In the genomic region with DNA sequence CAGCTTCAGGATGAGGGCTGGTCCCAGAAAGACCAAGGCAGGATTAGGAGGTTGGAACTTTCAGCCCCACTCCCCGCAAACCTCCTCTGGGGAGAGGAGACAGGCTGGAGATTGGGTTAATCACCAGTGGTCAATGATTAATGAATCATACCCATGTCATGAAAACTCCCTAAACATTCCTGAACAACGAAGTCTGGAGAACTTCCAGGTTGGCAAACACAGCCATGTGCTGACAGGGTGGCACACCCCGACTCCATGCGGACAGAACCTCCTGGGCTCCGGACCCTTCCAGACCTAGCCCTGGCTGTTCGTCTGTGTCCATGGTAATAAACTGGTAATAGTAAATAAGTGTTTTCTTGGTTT, we compare ENCODE assay signal across 12 cellular contexts.
DNase-seq lines count a peak whose midpoint lies in the region; ATAC-seq, FAIRE-seq and TF ChIP-seq lines count a peak whose summit lies in the region.
"Had no signal": no experiment of that assay in that cellular context is flagged by ENCODE, and none has a peak within 500 bp of the region (broad histone marks: within the 10 kb centered on the region; RNA-seq: fewer than 3 reads in every experiment).

No MANE protein-coding gene starts in this region.

- dilution Hi-C loops in keratinocyte (cut with MboI; ENCODE audit: extremely low pct_ligation_motif_present, low sequenced_read_pairs): no loop called here

- H3K79me2 ChIP-seq in keratinocyte (ENCODE audit: control insufficient read depth, insufficient read depth, low read length): no peaks in the 10 kb centered on the region

- H3K27ac ChIP-seq in keratinocyte (ENCODE audit: control insufficient read depth, insufficient read depth, low read length): peak overlapping the region; percentile 30
- H3K27ac ChIP-seq in small intestine (ENCODE audit: low read depth in 1 of 2, low read length in 1 of 2): peak overlapping the region; percentile 86 to 91
- no peak overlapping the region for H3K27ac ChIP-seq in esophagus muscularis mucosa (replicated peaks in 1 of 4)

- no peak overlapping the region for H2AFZ ChIP-seq in keratinocyte (ENCODE audit: control insufficient read depth, low read length)

- H3K9me1 ChIP-seq in keratinocyte (ENCODE audit: control insufficient read depth, extremely low read depth, insufficient read depth, low read length): no peaks in the 10 kb centered on the region

- peak overlapping the region; percentile 15 for H3K4me2 ChIP-seq in keratinocyte (ENCODE audit: control insufficient read depth, extremely low read depth, insufficient read depth, low read depth, low read length)

- no peak overlapping the region for H3K4me3 ChIP-seq in keratinocyte (ENCODE audit: control insufficient read depth in 2 of 3, extremely low read depth in 1 of 3, insufficient read depth in 2 of 3, low read depth in 1 of 3, low read length in 3 of 3)
- peak overlapping the region in 1 of 2 donors; percentile 29 for H3K4me3 ChIP-seq in small intestine (ENCODE audit: low read depth in 1 of 2, low read length in 2 of 2)
- no peak overlapping the region for H3K4me3 ChIP-seq in esophagus muscularis mucosa

- 11 to 53% (median 24%) methylated on average over 6 of the region's 6 CpGs for whole genome bisulfite sequencing in small intestine, 3 donors
- 65% methylated on average over 6 of the region's 6 CpGs for WGBS in esophagus muscularis mucosa

- peak overlapping the region; percentile 0 for H3K9ac ChIP-seq in keratinocyte (ENCODE audit: control insufficient read depth, extremely low read depth, insufficient read depth, low read length)

- no peak for TF ChIP-seq CTCF in keratinocyte (optimal IDR thresholded peaks at IDR 0.05 in 1 of 3, IDR thresholded peaks at IDR 0.05 in 1 of 3, conservative IDR thresholded peaks at IDR 0.05 in 1 of 3; ENCODE audit: extremely low read depth in 1 of 3, insufficient read depth in 2 of 3, low read length in 3 of 3)
- no peak for TF ChIP-seq CTCF in esophagus muscularis mucosa (IDR thresholded peaks at IDR 0.05)

- TF ChIP-seq POLR2A in GM18505 (IDR thresholded peaks at IDR 0.05; ENCODE audit: borderline replicate concordance, extremely low read depth, insufficient read depth, insufficient read length) (no peak), esophagus muscularis mucosa (IDR thresholded peaks at IDR 0.05; ENCODE audit: low read depth) (no peak)

- ATAC-seq in GM18520 (IDR thresholded peaks at IDR 0.05; ENCODE audit: unreplicated experiment) (no peak), GM18505 (IDR thresholded peaks at IDR 0.05; ENCODE audit: unreplicated experiment) (no peak)

- peak; percentile 83 for FAIRE-seq in keratinocyte (lab: Jason Lieb, UNC)
- FAIRE-seq in small intestine (lab: Jason Lieb, UNC): no peak

- H3K27me3 ChIP-seq in keratinocyte (ENCODE audit: control insufficient read depth, extremely low read depth, insufficient read depth, low read length) (no peaks in the 10 kb centered on the region), small intestine (ENCODE audit: control insufficient read depth in 2 of 2, insufficient read depth in 2 of 2, low read length in 2 of 2) (peaks cover 0 to 1% of the 10 kb centered on the region in 2 donors), esophagus muscularis mucosa (peaks cover 0 to 34% (median 13%) of the 10 kb centered on the region in 4 donors)

- no peaks in the 10 kb centered on the region for H3K9me3 ChIP-seq in keratinocyte (ENCODE audit: control insufficient read depth, low read depth, low read length)
- H3K9me3 ChIP-seq in small intestine (ENCODE audit: control insufficient read depth, low read depth): no peaks in the 10 kb centered on the region
- H3K9me3 ChIP-seq in esophagus muscularis mucosa: no peaks in the 10 kb centered on the region

- no peaks in the 10 kb centered on the region for H4K20me1 ChIP-seq in keratinocyte (ENCODE audit: control insufficient read depth, extremely low read depth, insufficient read depth, low read length)

- H3K36me3 ChIP-seq in keratinocyte (ENCODE audit: control insufficient read depth in 2 of 2, extremely low read depth in 1 of 2, insufficient read depth in 2 of 2, low read length in 2 of 2) (no peaks in the 10 kb centered on the region), small intestine (ENCODE audit: control insufficient read depth in 2 of 2, insufficient read depth in 2 of 2, low read length in 2 of 2) (no peaks in the 10 kb centered on the region), esophagus muscularis mucosa (no peaks in the 10 kb centered on the region)

- no peak for TF ChIP-seq EP300 in esophagus muscularis mucosa (IDR thresholded peaks at IDR 0.05)

- H3K4me1 ChIP-seq in keratinocyte (ENCODE audit: control insufficient read depth, extremely low read depth, insufficient read depth, low read length) (peaks cover 22% of the 10 kb centered on the region), small intestine (ENCODE audit: control insufficient read depth in 2 of 2, insufficient read depth in 1 of 2, low read depth in 1 of 2, low read length in 1 of 2) (peaks cover 0 to 1% of the 10 kb centered on the region in 2 donors), esophagus muscularis mucosa (peaks cover 2 to 17% (median 15%) of the 10 kb centered on the region in 4 donors)

- intact Hi-C loops in esophagus muscularis mucosa (cut with DNase I): no loop called here

- peak; percentile 68 for DNase-seq in HCEC 1CT
- peak; percentile 56 for DNase-seq in amniotic stem cell (lab: John Stamatoyannopoulos, UW)
- DNase-seq in keratinocyte (ENCODE audit: low read depth, low spot score): peak; percentile 50
- peak; percentile 97 for DNase-seq in small intestine
- no peak for DNase-seq in esophagus muscularis mucosa (ENCODE audit: extremely low spot score)
- DNase-seq in DMS114 treated with DMSO at 0.1 percent for 48 hours (lab: John Stamatoyannopoulos, UW; ENCODE audit: unreplicated experiment): no peak
- DNase-seq: cerebellar nuclear complex, GF-D8, NCI-H1105 treated with DMSO at 0.1 percent for 48 hours, SIG-M5 had no signal

Comparison
In these comparisons a context has a peak if more than half of its experiments do, and no peak if none do; other contexts are left out.
1. DNase-seq: peak in HCEC 1CT (single experiment), amniotic stem cell (single experiment), keratinocyte (single experiment) and small intestine (single experiment); none in esophagus muscularis mucosa (single experiment) and DMS114 treated with DMSO at 0.1 percent for 48 hours (single experiment).
2. H3K27ac ChIP-seq: peak in keratinocyte (single experiment) and small intestine (2 of 2); none in esophagus muscularis mucosa (0 of 4).